Comparison of ENCODE assay signal across 11 cellular contexts in genomic region chr20:5864873-5865582, GRCh38. TPM values are rescaled to one million over a fixed set of nuclear protein-coding genes. Genes with fewer than 3 reads are reported as not detected.
DNase-seq lines count a peak whose midpoint lies in the region; ATAC-seq, FAIRE-seq and TF ChIP-seq lines count a peak whose summit lies in the region.
"Had no signal": no experiment of that assay in that cellular context is flagged by ENCODE, and none has a peak within 500 bp of the region (broad histone marks: within the 10 kb centered on the region; RNA-seq: fewer than 3 reads in every experiment).

No MANE protein-coding gene starts in this region.

- H3K27ac ChIP-seq in A549, result no peak overlapping the region
- no peak overlapping the region for H3K27ac ChIP-seq in coronary artery
- no peak overlapping the region for H3K27ac ChIP-seq in prostate gland
- H3K27ac ChIP-seq: KMS-11, testis had no signal

- CTCF ChIA-PET in A549 (lab: Yijun Ruan, JAX), result interaction anchor here (0.6 to 2.0 kb wide), 4 partner anchors 14 to 953 kb away, joined by 3 to 5 read pairs (median 4); no protein-coding TSS in a partner anchor

- peaks cover 20% of the 10 kb centered on the region for H3K4me1 Mint-ChIP-seq in activated T-helper 17 cell treated with anti-CD3 and anti-CD28 coated beads, Interleukin-2, amount 50 U/mL, for 72 hours

- peaks cover 19% of the 10 kb centered on the region for H3K4me1 ChIP-seq in A549
- no peaks in the 10 kb centered on the region for H3K4me1 ChIP-seq in prostate gland (replicated peaks)

- FAIRE-seq in A549 (lab: Jason Lieb, UNC), result no peak

- TF ChIP-seq POLR2A in A549 (IDR thresholded peaks at IDR 0.05; ENCODE audit: low read length), result no peak
- TF ChIP-seq POLR2A in GM18505 (IDR thresholded peaks at IDR 0.05; ENCODE audit: borderline replicate concordance, extremely low read depth, insufficient read depth, insufficient read length), result no peak
- no peak for TF ChIP-seq POLR2A in prostate gland (IDR thresholded peaks at IDR 0.05)

- peak overlapping the region; percentile 36 for H3K4me2 ChIP-seq in A549
- H3K4me2 ChIP-seq: KMS-11 had no signal

- no peak overlapping the region for H3K4me3 ChIP-seq in A549
- no peak overlapping the region for H3K4me3 ChIP-seq in coronary artery
- H3K4me3 ChIP-seq in prostate gland, result no peak overlapping the region
- H3K4me3 ChIP-seq: testis had no signal

- H3K9me3 ChIP-seq in A549 (no peaks in the 10 kb centered on the region), prostate gland (no peaks in the 10 kb centered on the region)
- H3K9me3 ChIP-seq: testis had no signal

- intact Hi-C loops in prostate gland (cut with DNase I), result no loop called here

- no peak for TF ChIP-seq EP300 in A549 (IDR thresholded peaks at IDR 0.05)

- no peaks in the 10 kb centered on the region for H3K27me3 Mint-ChIP-seq in activated T-helper 17 cell treated with anti-CD3 and anti-CD28 coated beads, Interleukin-2, amount 50 U/mL, for 72 hours
- H3K27me3 Mint-ChIP-seq: naive B cell had no signal

- H3K36me3 ChIP-seq in prostate gland, result no peaks in the 10 kb centered on the region

- no peak for TF ChIP-seq CTCF in A549 (IDR thresholded peaks at IDR 0.05)
- no peak for TF ChIP-seq CTCF in coronary artery (IDR thresholded peaks at IDR 0.05)
- TF ChIP-seq CTCF in prostate gland (IDR thresholded peaks at IDR 0.05), result no peak

- TF ChIP-seq RAD21 in A549 (conservative IDR thresholded peaks at IDR 0.05 in 1 of 2, IDR thresholded peaks at IDR 0.05 in 1 of 2), result no peak

- DNase-seq in A549 (ENCODE audit: low read depth in 1 of 2, low spot score in 1 of 2) (peak in 1 of 2 experiments; percentile 37), ELR (ENCODE audit: low read depth) (peak; percentile 53), glomerular endothelial cell (ENCODE audit: extremely low read depth, low read depth, low spot score) (peak; percentile 33), coronary artery (ENCODE audit: low spot score) (no peak), prostate gland (ENCODE audit: low spot score) (no peak)
- DNase-seq: naive B cell, testis had no signal

- no peak overlapping the region for H3K4me3 Mint-ChIP-seq in activated T-helper 17 cell treated with anti-CD3 and anti-CD28 coated beads, Interleukin-2, amount 50 U/mL, for 72 hours

- peaks cover 5% of the 10 kb centered on the region for H3K36me3 Mint-ChIP-seq in activated T-helper 17 cell treated with anti-CD3 and anti-CD28 coated beads, Interleukin-2, amount 50 U/mL, for 72 hours (ENCODE audit: low read depth)

- WGBS in A549 (ENCODE audit: missing lambda C conversion rate), result 51% methylated on average over 10 of the region's 10 CpGs
- WGBS in prostate gland, result 34% methylated on average over 10 of the region's 10 CpGs

- H3K9me3 Mint-ChIP-seq in activated T-helper 17 cell treated with anti-CD3 and anti-CD28 coated beads, Interleukin-2, amount 50 U/mL, for 72 hours, result no peaks in the 10 kb centered on the region
- H3K9me3 Mint-ChIP-seq: naive B cell had no signal

- no peaks in the 10 kb centered on the region for H3K27me3 ChIP-seq in prostate gland (replicated peaks; ENCODE audit: insufficient read depth)
- H3K27me3 ChIP-seq: testis had no signal

- ATAC-seq in A549 (peak in 1 of 2 experiments; percentile 54; a peak in 1 of 6 replicates), GM18505 (IDR thresholded peaks at IDR 0.05; ENCODE audit: unreplicated experiment) (no peak), GM18870 (IDR thresholded peaks at IDR 0.05; ENCODE audit: unreplicated experiment) (no peak)
- peak; percentile 64 for ATAC-seq in activated T-helper 17 cell treated with anti-CD3 and anti-CD28 coated beads, Interleukin-2, amount 50 U/mL, for 72 hours (replicated peaks)

- H3K27ac Mint-ChIP-seq in activated T-helper 17 cell treated with anti-CD3 and anti-CD28 coated beads, Interleukin-2, amount 50 U/mL, for 72 hours, result peak overlapping the region; percentile 80

- POLR2A ChIA-PET in A549 (lab: Yijun Ruan, JAX), result no interaction called here

TF ChIP-seq in A549, 52 proteins besides CTCF, POLR2A, EP300 and RAD21:
- TF ChIP-seq ESRRA (IDR thresholded peaks at IDR 0.05; ENCODE audit: borderline replicate concordance, low read length) (no peak), FOSL2 (IDR thresholded peaks at IDR 0.05) (no peak), FOSL2 (CRISPR knock-in tag; IDR thresholded peaks at IDR 0.05) (peak; percentile 27; the same call in 1 of the 2 replicates)

RNA-seq across cellular contexts. Expression of gene CHGB, which starts 46.3 kb away (rescaled TPM):
- polyA plus RNA-seq in A549 (2011; rRNA removed) (4.8 and 5.0 TPM in 2 replicates), A549 (2017; fragmentation: RNase III; extraction: RNeasy Plus Mini Kit Qiagen cat#74134 plus additional on column Dnase treatment) (1.5 to 1.9 TPM (median 1.9 TPM) in 3 replicates)
- polyA plus RNA-seq in A549 (2012; cell fraction: cytosol; rRNA removed), result 0.58 and 0.71 TPM in 2 replicates
- polyA plus RNA-seq in A549 (2012; cell fraction: nucleus; rRNA removed), result 0.43 and 0.80 TPM in 2 replicates
- 0.34 and 0.45 TPM in 2 replicates for polyA minus RNA-seq in A549 (2011; rRNA and poly(A)+ RNA removed)
- total RNA-seq in activated T-helper 17 cell treated with anti-CD3 and anti-CD28 coated beads, Interleukin-2, amount 50 U/mL, for 72 hours, result under 1 TPM; 0.32 to 0.52 TPM
- total RNA-seq in glomerular endothelial cell (0.78 TPM in 1 of 2 replicates, not detected in the other), prostate gland (10 to 100 TPM in 1 of 2 donors, 1 to 10 TPM in 1; 1.2 to 11.2 TPM)

Comparison
In these comparisons a context has a peak if more than half of its experiments do, and no peak if none do; other contexts are left out.
1. DNase-seq: peak in ELR (single experiment) and glomerular endothelial cell (single experiment); none in coronary artery (single experiment) and prostate gland (single experiment).